In the genomic region with DNA sequence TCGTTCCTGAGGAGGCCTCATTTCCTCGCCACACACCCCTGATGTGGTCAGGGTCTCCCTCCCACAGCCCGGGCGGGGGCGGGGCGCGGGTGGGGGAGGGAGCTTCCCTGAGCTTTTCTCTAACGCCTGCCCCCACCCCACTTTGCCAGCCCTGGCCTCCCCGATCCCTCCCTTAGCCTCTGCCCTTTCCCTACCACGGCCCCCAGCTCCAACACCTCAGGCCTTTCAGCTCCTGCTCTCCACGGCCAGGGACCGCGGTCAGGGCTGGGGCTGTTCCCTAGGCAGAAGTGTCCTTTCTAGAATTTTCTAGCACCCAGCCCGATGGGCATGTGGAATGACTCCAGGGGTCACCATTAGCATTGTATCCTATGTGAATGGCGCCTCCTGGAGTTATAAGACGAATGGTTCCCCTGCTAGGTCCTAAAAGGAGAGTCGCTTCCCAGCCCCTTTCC, we compare ENCODE assay signal across 10 cellular contexts.
A peak's percentile ranks its signal among the peaks of the same experiment; 100 is the strongest.
DNase-seq lines count a peak whose midpoint lies in the region; ATAC-seq, FAIRE-seq and TF ChIP-seq lines count a peak whose summit lies in the region.
"Had no signal": no experiment of that assay in that cellular context is flagged by ENCODE, and none has a peak within 500 bp of the region (broad histone marks: within the 10 kb centered on the region; RNA-seq: fewer than 3 reads in every experiment).

No MANE protein-coding gene starts in this region.

- DNase-seq in AG04450 (ENCODE audit: low read depth, low spot score) = no peak
- no peak for DNase-seq in GM18507 (ENCODE audit: extremely low spot score, insufficient read length, low read depth)
- DNase-seq in iPS DF 19.7 (ENCODE audit: low read depth, low spot score) = peak; percentile 15
- no peak for DNase-seq in SKM-1 treated with dmso at 0.1 percent for 144 hours (lab: John Stamatoyannopoulos, UW; ENCODE audit: unreplicated experiment)
- DNase-seq: activated CD4-positive, alpha-beta T cell treated with anti-CD3 and anti-CD28 coated beads for 1 hour; COR-L47 had no signal

- TF ChIP-seq CTCF in AG04450 (IDR thresholded peaks at IDR 0.05; ENCODE audit: low read depth, low read length) = peak; percentile 24
- 0 out of 2 replicates have a peak, but pooled peaks have one; percentile 10 for TF ChIP-seq CTCF in WI38 (IDR thresholded peaks at IDR 0.05; ENCODE audit: low read depth, low read length)

- H3K27ac ChIP-seq in AG04450 (ENCODE audit: low read depth, low read length) = no peak overlapping the region

- CTCF ChIA-PET in AG04450 (lab: Charles Lee) = interaction anchor here (0.7 to 1.1 kb wide), 4 partner anchors 122 to 1038 kb away, joined by 3 to 5 read pairs (median 4); no protein-coding TSS in a partner anchor

- FAIRE-seq in GM18507 (lab: Jason Lieb, UNC) = peak; percentile 33

- POLR2A ChIA-PET in AG04450 (lab: Yijun Ruan, JAX) = no interaction called here

- peaks cover 6% of the 10 kb centered on the region for H3K27me3 ChIP-seq in AG04450 (ENCODE audit: control insufficient read depth, insufficient read depth, low read length)

- H3K4me3 ChIP-seq in AG04450 (ENCODE audit: low read depth, low read length) (no peak overlapping the region), WI38 (ENCODE audit: low read depth, low read length) (no peak overlapping the region)

- no peak for ATAC-seq in HG02798 (IDR thresholded peaks at IDR 0.05; ENCODE audit: poor library complexity, unreplicated experiment)
- ATAC-seq in HG03025 (IDR thresholded peaks at IDR 0.05; ENCODE audit: low FRiP score, unreplicated experiment) = no peak
- no peak for ATAC-seq in HG03521 (IDR thresholded peaks at IDR 0.05; ENCODE audit: unreplicated experiment)

- no peaks in the 10 kb centered on the region for H3K9me3 ChIP-seq in AG04450 (ENCODE audit: control insufficient read depth, insufficient read depth, low read length)
